In genomic region chr11:20021771-20022362, GRCh38 we compare ENCODE assay signal across 21 cellular contexts.
DNase-seq lines count a peak whose midpoint lies in the region; ATAC-seq, FAIRE-seq and TF ChIP-seq lines count a peak whose summit lies in the region.
"Had no signal": no experiment of that assay in that cellular context is flagged by ENCODE, and none has a peak within 500 bp of the region (broad histone marks: within the 10 kb centered on the region; RNA-seq: fewer than 3 reads in every experiment).

No MANE protein-coding gene starts in this region.

- H3K4me1 ChIP-seq in cardiac muscle cell (ENCODE audit: low read depth) (peaks cover 41% of the 10 kb centered on the region), astrocyte (ENCODE audit: insufficient read depth, low read length) (peaks cover 10% of the 10 kb centered on the region)

- peak overlapping the region; percentile 44 for H3K27ac Mint-ChIP-seq in astrocyte (ENCODE audit: unreplicated experiment)
- H3K27ac Mint-ChIP-seq in type B pancreatic cell = peak overlapping the region; percentile 81
- H3K27ac Mint-ChIP-seq: activated naive CD8-positive, alpha-beta T cell; IgD-negative memory B cell; natural killer cell treated with Interleukin-12 subunit alpha and Interleukin-12 subunit beta and Interleukin-15 and Interleukin-18, amount 100 ng/mL, for 72 hours had no signal

- peak in 1 of 2 donors; percentile 11 for DNase-seq in cardiac muscle cell (ENCODE audit: low read depth in 1 of 2, low spot score in 1 of 2)
- DNase-seq in left ventricle myocardium superior = no peak
- no peak for DNase-seq in astrocyte (ENCODE audit: low read depth)
- DNase-seq in iPS-NIHi7 (ENCODE audit: extremely low spot score) = peak; percentile 46
- no peak for DNase-seq in type B pancreatic cell (ENCODE audit: extremely low spot score, unreplicated experiment)
- no peak for DNase-seq in SK-N-DZ (ENCODE audit: low spot score)
- no peak for DNase-seq in AG20443 (ENCODE audit: low spot score)
- no peak for DNase-seq in medulla oblongata (ENCODE audit: extremely low spot score)
- DNase-seq: cerebellar nuclear complex; head of caudate nucleus; NCI-H1048; NCI-H2227 treated with DMSO at 0.1 percent for 48 hours; Peyer's patch; sigmoid colon; stimulated activated CD4-positive, alpha-beta T cell treated with anti-CD3 and anti-CD28 coated beads, Interleukin-4, amount 100 ng/mL, for 4 hours; T-helper 1 cell had no signal

- H3K9me3 Mint-ChIP-seq in astrocyte (ENCODE audit: unreplicated experiment) (peaks cover 2% of the 10 kb centered on the region), type B pancreatic cell (peaks cover 5% of the 10 kb centered on the region)
- H3K9me3 Mint-ChIP-seq: IgD-negative memory B cell; natural killer cell treated with Interleukin-12 subunit alpha and Interleukin-12 subunit beta and Interleukin-15 and Interleukin-18, amount 100 ng/mL, for 72 hours had no signal

- no peaks in the 10 kb centered on the region for H3K27me3 ChIP-seq in cardiac muscle cell
- no peaks in the 10 kb centered on the region for H3K27me3 ChIP-seq in astrocyte (ENCODE audit: insufficient read depth, low read length)
- H3K27me3 ChIP-seq: Peyer's patch, sigmoid colon had no signal

- H3K36me3 Mint-ChIP-seq in astrocyte (ENCODE audit: low read depth, unreplicated experiment) (no peaks in the 10 kb centered on the region), type B pancreatic cell (peaks cover 4% of the 10 kb centered on the region)
- H3K36me3 Mint-ChIP-seq: activated naive CD8-positive, alpha-beta T cell; natural killer cell treated with Interleukin-12 subunit alpha and Interleukin-12 subunit beta and Interleukin-15 and Interleukin-18, amount 100 ng/mL, for 72 hours had no signal

- H3K27ac ChIP-seq in cardiac muscle cell (peak overlapping the region; percentile 80), astrocyte (ENCODE audit: low read depth, low read length) (no peak overlapping the region)
- H3K27ac ChIP-seq: Peyer's patch, sigmoid colon had no signal

- peak overlapping the region; percentile 93 for H3K4me3 Mint-ChIP-seq in astrocyte (ENCODE audit: unreplicated experiment)
- H3K4me3 Mint-ChIP-seq in type B pancreatic cell = no peak overlapping the region
- H3K4me3 Mint-ChIP-seq: activated naive CD8-positive, alpha-beta T cell; natural killer cell treated with Interleukin-12 subunit alpha and Interleukin-12 subunit beta and Interleukin-15 and Interleukin-18, amount 100 ng/mL, for 72 hours had no signal

- H2AFZ ChIP-seq in astrocyte (ENCODE audit: low read depth, low read length) = no peak overlapping the region

- peaks cover 50% of the 10 kb centered on the region for H3K4me1 Mint-ChIP-seq in astrocyte (ENCODE audit: low read depth, unreplicated experiment)
- peaks cover 38% of the 10 kb centered on the region for H3K4me1 Mint-ChIP-seq in type B pancreatic cell (ENCODE audit: unreplicated experiment)
- H3K4me1 Mint-ChIP-seq: IgD-negative memory B cell had no signal

- no peaks in the 10 kb centered on the region for H3K36me3 ChIP-seq in cardiac muscle cell
- H3K36me3 ChIP-seq in astrocyte (ENCODE audit: insufficient read depth, low read length) = no peaks in the 10 kb centered on the region
- H3K36me3 ChIP-seq: Peyer's patch, sigmoid colon had no signal

- no peaks in the 10 kb centered on the region for H3K9me3 ChIP-seq in cardiac muscle cell (ENCODE audit: low read depth)
- H3K9me3 ChIP-seq in astrocyte (ENCODE audit: insufficient read depth, low read depth, low read length) = no peaks in the 10 kb centered on the region
- H3K9me3 ChIP-seq: Peyer's patch, sigmoid colon had no signal

- intact Hi-C loops in left ventricle myocardium superior (cut with micrococcal nuclease) = no loop called here

- H3K9ac ChIP-seq in astrocyte (ENCODE audit: low read length) = no peak overlapping the region

- no peak for TF ChIP-seq CTCF in cardiac muscle cell (IDR thresholded peaks at IDR 0.05; ENCODE audit: low read depth, low read length)
- no peak for TF ChIP-seq CTCF in astrocyte (IDR thresholded peaks at IDR 0.05; ENCODE audit: insufficient read depth, low read depth, low read length)
- TF ChIP-seq CTCF in type B pancreatic cell (conservative IDR thresholded peaks at IDR 0.05) = no peak

- peaks cover 5% of the 10 kb centered on the region for H3K79me2 ChIP-seq in astrocyte (ENCODE audit: insufficient read depth, low read length)

- no peak for ATAC-seq in left ventricle myocardium superior
- ATAC-seq: activated CD4-positive, CD25-positive, alpha-beta regulatory T cell treated with anti-CD3 and anti-CD28 coated beads, Interleukin-2, amount 50 U/mL, for 24 hours; esophagus mucosa; natural killer cell treated with Interleukin-12 subunit alpha and Interleukin-12 subunit beta and Interleukin-15 and Interleukin-18, amount 100 ng/mL, for 72 hours had no signal

- peak overlapping the region; percentile 79 for H3K4me2 ChIP-seq in astrocyte (ENCODE audit: low read length)

- H3K27me3 Mint-ChIP-seq in astrocyte (ENCODE audit: low read depth, unreplicated experiment) (no peaks in the 10 kb centered on the region), type B pancreatic cell (no peaks in the 10 kb centered on the region)
- H3K27me3 Mint-ChIP-seq: IgD-negative memory B cell had no signal

- H3K4me3 ChIP-seq in cardiac muscle cell = peak overlapping the region; percentile 52
- no peak overlapping the region for H3K4me3 ChIP-seq in astrocyte (ENCODE audit: insufficient read depth, low read depth, low read length)
- H3K4me3 ChIP-seq: Peyer's patch, sigmoid colon had no signal

- no peak for FAIRE-seq in astrocyte (lab: Jason Lieb, UNC)

- no peaks in the 10 kb centered on the region for H4K20me1 ChIP-seq in astrocyte (ENCODE audit: insufficient read depth, low read length)
